In genomic region chr4:88522702-88523324, GRCh38 we compare ENCODE assay signal across 8 cellular contexts. TPM values are rescaled to one million over a fixed set of nuclear protein-coding genes. Genes with fewer than 3 reads are reported as not detected.
DNase-seq lines count a peak whose midpoint lies in the region; ATAC-seq, FAIRE-seq and TF ChIP-seq lines count a peak whose summit lies in the region.

No MANE protein-coding gene starts in this region.

- TF ChIP-seq CTCF in RWPE2 (IDR thresholded peaks at IDR 0.05; ENCODE audit: poor library complexity, severe bottlenecking) (no peak), astrocyte (IDR thresholded peaks at IDR 0.05; ENCODE audit: insufficient read depth, low read depth, low read length) (no peak), hepatocyte (IDR thresholded peaks at IDR 0.05; ENCODE audit: poor library complexity) (no peak)

- H3K36me3 Mint-ChIP-seq in astrocyte (ENCODE audit: low read depth, unreplicated experiment), result no peaks in the 10 kb centered on the region

- H3K4me1 ChIP-seq in RWPE2 (ENCODE audit: insufficient read depth, poor library complexity, severe bottlenecking) (peaks cover 9% of the 10 kb centered on the region), astrocyte (ENCODE audit: insufficient read depth, low read length) (peaks cover 8% of the 10 kb centered on the region), hepatocyte (ENCODE audit: insufficient read depth) (peaks cover 15% of the 10 kb centered on the region)

- H3K27me3 Mint-ChIP-seq in astrocyte (ENCODE audit: low read depth, unreplicated experiment), result no peaks in the 10 kb centered on the region

- H4K20me1 ChIP-seq in astrocyte (ENCODE audit: insufficient read depth, low read length) (peaks cover 15% of the 10 kb centered on the region), hepatocyte (ENCODE audit: insufficient read depth, poor library complexity, severe bottlenecking) (peaks cover 13% of the 10 kb centered on the region)

- peak overlapping the region; percentile 56 for H3K27ac ChIP-seq in RWPE2 (ENCODE audit: poor library complexity, severe bottlenecking)
- peak overlapping the region; percentile 94 for H3K27ac ChIP-seq in astrocyte (ENCODE audit: low read depth, low read length)
- peak overlapping the region; percentile 96 for H3K27ac ChIP-seq in hepatocyte

- peak overlapping the region; percentile 96 for H3K4me3 Mint-ChIP-seq in astrocyte (ENCODE audit: unreplicated experiment)

- H3K4me1 Mint-ChIP-seq in astrocyte (ENCODE audit: low read depth, unreplicated experiment), result peaks cover 14% of the 10 kb centered on the region

- H3K4me2 ChIP-seq in astrocyte (ENCODE audit: low read length), result peak overlapping the region; percentile 90
- peak overlapping the region; percentile 75 for H3K4me2 ChIP-seq in hepatocyte

- H3K27me3 ChIP-seq in RWPE2 (ENCODE audit: insufficient read depth, poor library complexity, severe bottlenecking) (no peaks in the 10 kb centered on the region), astrocyte (ENCODE audit: insufficient read depth, low read length) (no peaks in the 10 kb centered on the region), hepatocyte (no peaks in the 10 kb centered on the region)

- H3K9ac ChIP-seq in astrocyte (ENCODE audit: low read length), result peak overlapping the region; percentile 92

- H3K9me3 ChIP-seq in RWPE2 (ENCODE audit: severe bottlenecking), result no peaks in the 10 kb centered on the region
- H3K9me3 ChIP-seq in astrocyte (ENCODE audit: insufficient read depth, low read depth, low read length), result no peaks in the 10 kb centered on the region
- no peaks in the 10 kb centered on the region for H3K9me3 ChIP-seq in hepatocyte (ENCODE audit: low read depth)

- H3K9me3 Mint-ChIP-seq in astrocyte (ENCODE audit: unreplicated experiment), result no peaks in the 10 kb centered on the region

- H3K9me2 ChIP-seq in hepatocyte (replicated peaks; ENCODE audit: insufficient read depth), result no peaks in the 10 kb centered on the region

- WGBS in hepatocyte (ENCODE audit: low lambda C conversion rate, missing lambda C conversion rate), result 2% methylated on average over 28 of the region's 28 CpGs

- H3K79me2 ChIP-seq in astrocyte (ENCODE audit: insufficient read depth, low read length) (peaks cover 32% of the 10 kb centered on the region), hepatocyte (peaks cover 35% of the 10 kb centered on the region)

- peak overlapping the region; percentile 75 for H2AFZ ChIP-seq in astrocyte (ENCODE audit: low read depth, low read length)
- peak overlapping the region; percentile 95 for H2AFZ ChIP-seq in hepatocyte

- H3K36me3 ChIP-seq in RWPE2 (ENCODE audit: low read depth) (peaks cover 29% of the 10 kb centered on the region), astrocyte (ENCODE audit: insufficient read depth, low read length) (peaks cover 11% of the 10 kb centered on the region), hepatocyte (replicated peaks; ENCODE audit: insufficient read depth, low read depth) (no peaks in the 10 kb centered on the region)

- FAIRE-seq in astrocyte (lab: Jason Lieb, UNC), result no peak

- peak; percentile 44 for DNase-seq in COLO829 (ENCODE audit: low spot score)
- no peak for DNase-seq in RWPE2 (ENCODE audit: low spot score)
- no peak for DNase-seq in astrocyte (ENCODE audit: low read depth)
- peak; percentile 65 for DNase-seq in hepatocyte (ENCODE audit: low spot score)
- peak; percentile 23 for DNase-seq in renal cortical epithelial cell (ENCODE audit: low read depth)
- DNase-seq in effector CD8-positive, alpha-beta T cell (lab: John Stamatoyannopoulos, UW), result no peak

- H3K4me3 ChIP-seq in RWPE2 (ENCODE audit: severe bottlenecking) (peak overlapping the region; percentile 90), astrocyte (ENCODE audit: insufficient read depth, low read depth, low read length) (peak overlapping the region; percentile 87), hepatocyte (peak overlapping the region; percentile 95)

- ATAC-seq in HG02642 (IDR thresholded peaks at IDR 0.05; ENCODE audit: poor library complexity, unreplicated experiment), result peak; percentile 22
- 0 out of 3 replicates have a peak, but pooled peaks have one; percentile 15 for ATAC-seq in RWPE2 (ENCODE audit: low read depth)
- no peak for ATAC-seq in GM18519 (IDR thresholded peaks at IDR 0.05; ENCODE audit: low FRiP score, unreplicated experiment)

- peak overlapping the region; percentile 88 for H3K27ac Mint-ChIP-seq in astrocyte (ENCODE audit: unreplicated experiment)

RNA-seq across cellular contexts. Expression of gene PYURF, which starts 0.8 kb away (rescaled TPM):
- total RNA-seq in astrocyte, result 49.0 and 51.6 TPM in 2 replicates
- total RNA-seq in hepatocyte, result 134 and 139 TPM in 2 replicates
- 119 and 135 TPM in 2 replicates for polyA plus RNA-seq in hepatocyte
- 23.3 and 44.2 TPM in 2 replicates for total RNA-seq in renal cortical epithelial cell

Comparison
In these comparisons a context has a peak if more than half of its experiments do, and no peak if none do; other contexts are left out.
1. DNase-seq: peak in COLO829 (single experiment), hepatocyte (single experiment) and renal cortical epithelial cell (single experiment); none in RWPE2 (single experiment), astrocyte (single experiment) and effector CD8-positive, alpha-beta T cell (single experiment).
2. Peak in every context shown above with its lines, with median percentiles within 50 percentile points of each other: H3K27ac ChIP-seq and H3K4me3 ChIP-seq.